Comparison of ENCODE assay signal across 19 cellular contexts in the genomic region with DNA sequence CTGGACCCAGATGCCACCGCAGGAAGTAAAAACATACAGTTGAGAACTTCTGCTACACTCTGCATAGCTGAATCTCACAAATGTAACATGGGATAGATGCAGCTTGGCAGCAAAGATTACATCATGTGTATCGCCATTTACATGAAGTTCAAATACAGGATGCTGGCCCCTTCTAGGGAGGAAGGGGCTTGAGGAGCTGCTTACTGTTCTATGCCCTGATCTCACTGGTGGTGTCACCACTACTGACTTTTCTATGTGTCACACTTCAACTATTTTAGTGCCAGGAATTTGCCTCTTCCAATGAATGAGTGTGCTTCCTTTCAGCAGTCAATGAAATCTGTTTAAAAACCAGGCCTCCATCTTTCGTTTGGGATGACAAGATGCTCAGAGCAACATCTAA.
DNase-seq lines count a peak whose midpoint lies in the region; ATAC-seq, FAIRE-seq and TF ChIP-seq lines count a peak whose summit lies in the region.
"Had no signal": no experiment of that assay in that cellular context is flagged by ENCODE, and none has a peak within 500 bp of the region (broad histone marks: within the 10 kb centered on the region; RNA-seq: fewer than 3 reads in every experiment).

No MANE protein-coding gene starts in this region.

- peak overlapping the region; percentile 26 for H3K27ac Mint-ChIP-seq in stimulated activated effector memory CD8-positive, alpha-beta T cell treated with anti-CD3 and anti-CD28 coated beads, Interleukin-12 subunit alpha, Interleukin-12 subunit beta, amount 100 ng/mL, for 72 hours
- H3K27ac Mint-ChIP-seq in stimulated activated naive B cell treated with anti-CD40 and anti-IgM and Interleukin-4, amounts not matched to agents 10 μg/mL and 1 μg/mL and 100 μg/mL, for 72 hours: no peak overlapping the region
- H3K27ac Mint-ChIP-seq: activated CD4-positive, alpha-beta memory T cell treated with anti-CD3 and anti-CD28 coated beads for 36 hours; CD4-positive, alpha-beta T cell had no signal

- no peak overlapping the region for H3K4me3 Mint-ChIP-seq in stimulated activated effector memory CD8-positive, alpha-beta T cell treated with anti-CD3 and anti-CD28 coated beads, Interleukin-12 subunit alpha, Interleukin-12 subunit beta, amount 100 ng/mL, for 72 hours
- no peak overlapping the region for H3K4me3 Mint-ChIP-seq in stimulated activated naive B cell treated with anti-CD40 and anti-IgM and Interleukin-4, amounts not matched to agents 10 μg/mL and 1 μg/mL and 100 μg/mL, for 72 hours
- H3K4me3 Mint-ChIP-seq: activated CD4-positive, alpha-beta memory T cell treated with anti-CD3 and anti-CD28 coated beads for 36 hours; CD4-positive, alpha-beta T cell; naive B cell had no signal

- H3K27ac ChIP-seq in angular gyrus (ENCODE audit: low read depth, low read length): peak overlapping the region; percentile 50
- H3K27ac ChIP-seq: foreskin keratinocyte had no signal

- FAIRE-seq in H54 (lab: Jason Lieb, UNC): no peak
- FAIRE-seq: colon, H1, keratinocyte had no signal

- DNase-seq in H54 (ENCODE audit: insufficient read length, low spot score) (peak; percentile 35), hepatic stellate cell (ENCODE audit: low spot score) (peak; percentile 54)
- DNase-seq in stimulated activated effector memory CD8-positive, alpha-beta T cell treated with anti-CD3 and anti-CD28 coated beads, Interleukin-12 subunit alpha, Interleukin-12 subunit beta, amount 100 ng/mL, for 72 hours (ENCODE audit: low spot score in 2 of 2): no peak
- DNase-seq in stimulated activated naive B cell treated with anti-CD40 and anti-IgM and Interleukin-4, amounts not matched to agents 10 μg/mL and 1 μg/mL and 100 μg/mL, for 72 hours: no peak
- DNase-seq: activated CD4-positive, alpha-beta memory T cell treated with anti-CD3 and anti-CD28 coated beads for 36 hours; activated naive CD4-positive, alpha-beta T cell; CD4-positive, alpha-beta T cell; foreskin keratinocyte; GDM1; naive B cell; SIG-M5; stimulated activated naive CD8-positive, alpha-beta T cell treated with anti-CD3 and anti-CD28 coated beads, Interleukin-15, Interleukin-2, amounts not matched to agents 100 U/mL and 50 U/mL, for 24 hours had no signal

- no peak for TF ChIP-seq POLR2A in H54 (IDR thresholded peaks at IDR 0.05; ENCODE audit: low read depth, low read length)

- H3K9me3 Mint-ChIP-seq in stimulated activated effector memory CD8-positive, alpha-beta T cell treated with anti-CD3 and anti-CD28 coated beads, Interleukin-12 subunit alpha, Interleukin-12 subunit beta, amount 100 ng/mL, for 72 hours: no peaks in the 10 kb centered on the region
- peaks cover 0 to 1% of the 10 kb centered on the region in 2 donors for H3K9me3 Mint-ChIP-seq in stimulated activated naive B cell treated with anti-CD40 and anti-IgM and Interleukin-4, amounts not matched to agents 10 μg/mL and 1 μg/mL and 100 μg/mL, for 72 hours
- H3K9me3 Mint-ChIP-seq: activated CD4-positive, alpha-beta memory T cell treated with anti-CD3 and anti-CD28 coated beads for 36 hours; CD4-positive, alpha-beta T cell had no signal

- H3K36me3 Mint-ChIP-seq in stimulated activated effector memory CD8-positive, alpha-beta T cell treated with anti-CD3 and anti-CD28 coated beads, Interleukin-12 subunit alpha, Interleukin-12 subunit beta, amount 100 ng/mL, for 72 hours: peaks cover 99% of the 10 kb centered on the region
- peaks cover 71 to 97% of the 10 kb centered on the region in 2 donors for H3K36me3 Mint-ChIP-seq in stimulated activated naive B cell treated with anti-CD40 and anti-IgM and Interleukin-4, amounts not matched to agents 10 μg/mL and 1 μg/mL and 100 μg/mL, for 72 hours

- no peak for ATAC-seq in stimulated activated effector memory CD8-positive, alpha-beta T cell treated with anti-CD3 and anti-CD28 coated beads, Interleukin-12 subunit alpha, Interleukin-12 subunit beta, amount 100 ng/mL, for 72 hours
- ATAC-seq in HG02588 (IDR thresholded peaks at IDR 0.05; ENCODE audit: unreplicated experiment): no peak
- ATAC-seq in GM21381 (IDR thresholded peaks at IDR 0.05; ENCODE audit: unreplicated experiment): no peak
- no peak for ATAC-seq in GM21515 (IDR thresholded peaks at IDR 0.05; ENCODE audit: unreplicated experiment)
- ATAC-seq in stimulated activated naive B cell treated with anti-CD40 and anti-IgM and Interleukin-4, amounts not matched to agents 10 μg/mL and 1 μg/mL and 100 μg/mL, for 72 hours (replicated peaks): no peak
- ATAC-seq: foreskin keratinocyte; stimulated activated naive CD8-positive, alpha-beta T cell treated with anti-CD3 and anti-CD28 coated beads, Interleukin-15, Interleukin-2, amounts not matched to agents 100 U/mL and 50 U/mL, for 24 hours had no signal

- H3K4me1 Mint-ChIP-seq in stimulated activated effector memory CD8-positive, alpha-beta T cell treated with anti-CD3 and anti-CD28 coated beads, Interleukin-12 subunit alpha, Interleukin-12 subunit beta, amount 100 ng/mL, for 72 hours: no peaks in the 10 kb centered on the region
- no peaks in the 10 kb centered on the region for H3K4me1 Mint-ChIP-seq in stimulated activated naive B cell treated with anti-CD40 and anti-IgM and Interleukin-4, amounts not matched to agents 10 μg/mL and 1 μg/mL and 100 μg/mL, for 72 hours

- H3K27me3 Mint-ChIP-seq in stimulated activated naive B cell treated with anti-CD40 and anti-IgM and Interleukin-4, amounts not matched to agents 10 μg/mL and 1 μg/mL and 100 μg/mL, for 72 hours: no peaks in the 10 kb centered on the region
- H3K27me3 Mint-ChIP-seq: activated CD4-positive, alpha-beta memory T cell treated with anti-CD3 and anti-CD28 coated beads for 36 hours; CD4-positive, alpha-beta T cell; naive B cell had no signal

Comparison
In these comparisons a context has a peak if more than half of its experiments do, and no peak if none do; other contexts are left out.
1. DNase-seq: peak in H54 (single experiment) and hepatic stellate cell (single experiment); none in stimulated activated effector memory CD8-positive, alpha-beta T cell treated with anti-CD3 and anti-CD28 coated beads, Interleukin-12 subunit alpha, Interleukin-12 subunit beta, amount 100 ng/mL, for 72 hours (0 of 2) and stimulated activated naive B cell treated with anti-CD40 and anti-IgM and Interleukin-4, amounts not matched to agents 10 μg/mL and 1 μg/mL and 100 μg/mL, for 72 hours (single experiment).